In the genomic region with DNA sequence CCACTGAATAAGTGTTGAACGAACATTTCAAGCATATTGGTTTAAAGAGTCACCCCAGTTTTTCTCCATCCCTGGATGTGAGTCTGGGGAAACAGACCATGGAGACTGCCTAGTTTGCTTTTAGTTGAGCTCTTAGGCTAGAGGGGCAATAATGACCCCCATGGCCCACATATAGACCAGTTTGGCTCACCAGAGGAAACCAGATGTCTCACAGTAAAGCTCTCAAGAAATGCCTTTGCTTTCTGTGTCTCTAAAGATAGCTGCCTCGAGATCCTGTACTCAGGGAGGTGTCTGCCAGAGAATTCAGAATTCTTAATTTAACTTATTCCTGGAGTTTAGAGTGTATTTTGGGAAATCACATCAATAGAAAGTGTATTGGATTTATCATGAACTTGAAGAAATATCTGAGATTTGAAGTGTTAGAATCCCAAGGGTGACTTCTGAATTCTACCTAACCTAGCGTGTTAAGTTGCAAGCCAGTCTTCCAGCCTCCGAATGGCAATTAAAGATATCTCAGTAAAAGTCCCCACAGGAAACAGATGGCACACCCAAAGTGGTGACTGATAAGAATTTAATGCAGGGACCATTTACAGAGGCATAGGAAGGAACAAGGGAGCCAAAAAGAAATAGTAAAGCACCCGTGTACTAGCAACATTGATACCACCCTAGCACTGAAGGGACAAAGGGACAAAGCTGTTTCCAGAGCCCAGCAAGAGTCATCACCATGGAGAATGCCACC, we compare ENCODE assay signal across 20 cellular contexts. TPM values are rescaled to one million over a fixed set of nuclear protein-coding genes. Genes with fewer than 3 reads are reported as not detected.
"Had no signal": no experiment of that assay in that cellular context is flagged by ENCODE, and none has a peak within 500 bp of the region (broad histone marks: within the 10 kb centered on the region; RNA-seq: fewer than 3 reads in every experiment).

No MANE protein-coding gene starts in this region.

- H3K27me3 ChIP-seq: colonic mucosa had no signal

- H3K27ac ChIP-seq: brain microvascular endothelial cell, colonic mucosa had no signal

- H3K4me1 ChIP-seq: colonic mucosa had no signal

- H3K36me3 ChIP-seq: brain microvascular endothelial cell, colonic mucosa had no signal

- H3K4me3 ChIP-seq: colonic mucosa had no signal

- DNase-seq: activated CD4-positive, alpha-beta T cell treated with anti-CD3 and anti-CD28 coated beads, Interleukin-2, amount 10 ng/mL, durations not matched to agents 24 days and 14 days; activated CD8-positive, alpha-beta T cell treated with anti-CD3 and anti-CD28 coated beads for 36 hours; activated effector memory CD4-positive, alpha-beta T cell treated with Interleukin-2 at 50 U/mL for 16 hours; activated naive CD4-positive, alpha-beta T cell treated with anti-CD3 and anti-CD28 coated beads, Interleukin-2, amount 10 ng/mL, durations not matched to agents 7 days and 5 days; activated T-cell treated with anti-CD3 and anti-CD28 coated beads, Interleukin-2, amount 50 U/mL, for 4 hours; aorta; brain microvascular endothelial cell; colonic mucosa; endodermal cell; mesenchymal stem cell; nephron progenitor cell; nucleus accumbens; stimulated activated naive B cell treated with anti-CD40 and anti-IgM and Interleukin-4, amounts not matched to agents 10 μg/mL and 1 μg/mL and 100 μg/mL, for 72 hours; SW 1271; T-helper 2 cell had no signal

- H3K9me3 ChIP-seq: colonic mucosa had no signal

- ATAC-seq: activated CD8-positive, alpha-beta T cell treated with anti-CD3 and anti-CD28 coated beads for 36 hours; activated T-cell treated with anti-CD3 and anti-CD28 coated beads, Interleukin-2, amount 50 U/mL, for 4 hours; sciatic nerve; stimulated activated naive B cell treated with anti-CD40 and anti-IgM and Interleukin-4, amounts not matched to agents 10 μg/mL and 1 μg/mL and 100 μg/mL, for 72 hours had no signal

RNA-seq across cellular contexts. Expression of a gene that starts 37.1 kb away (rescaled TPM):
- total RNA-seq: activated CD4-positive, alpha-beta T cell treated with anti-CD3 and anti-CD28 coated beads, Interleukin-2, amount 10 ng/mL, durations not matched to agents 24 days and 14 days; activated CD8-positive, alpha-beta T cell treated with anti-CD3 and anti-CD28 coated beads for 36 hours; activated T-cell treated with anti-CD3 and anti-CD28 coated beads, Interleukin-2, amount 50 U/mL, for 4 hours; epithelial cell of proximal tubule; kidney epithelial cell had no signal
- polyA plus RNA-seq: liver had no signal

RNA-seq across cellular contexts. Expression of a gene that starts 40.8 kb away (rescaled TPM):
- total RNA-seq: activated CD4-positive, alpha-beta T cell treated with anti-CD3 and anti-CD28 coated beads, Interleukin-2, amount 10 ng/mL, durations not matched to agents 24 days and 14 days; aorta; epithelial cell of proximal tubule; frontal cortex; kidney epithelial cell; sciatic nerve had no signal
